22 cellular contexts compared by ENCODE assay signal in the genomic region with DNA sequence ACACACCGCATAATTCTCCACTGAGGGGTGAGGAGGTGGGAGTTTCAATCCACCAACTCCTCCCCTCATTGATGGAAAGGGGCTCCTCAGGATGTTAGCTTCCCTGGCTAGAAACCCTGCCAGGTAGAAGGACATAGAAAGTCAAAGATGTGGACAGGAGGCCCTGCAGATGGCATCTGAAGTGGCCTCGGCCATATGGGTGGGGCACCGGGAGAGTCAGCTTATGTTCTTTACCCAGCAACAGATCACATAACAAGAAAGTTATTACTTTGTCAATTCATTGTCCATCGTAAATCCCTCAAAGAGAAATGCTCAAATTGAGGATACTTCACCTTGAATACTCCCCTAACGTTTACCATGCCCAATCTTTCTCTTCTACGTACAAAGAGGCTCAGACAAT.
"Had no signal": no experiment of that assay in that cellular context is flagged by ENCODE, and none has a peak within 500 bp of the region (broad histone marks: within the 10 kb centered on the region; RNA-seq: fewer than 3 reads in every experiment).

No MANE protein-coding gene starts in this region.

- H3K27me3 Mint-ChIP-seq: activated B cell treated with CpG ODN at 0.5 μM for 24 hours; activated CD4-positive, alpha-beta T cell treated with anti-CD3 and anti-CD28 coated beads for 36 hours; activated naive CD8-positive, alpha-beta T cell; naive thymus-derived CD4-positive, alpha-beta T cell; progenitor cell of endocrine pancreas; stimulated activated naive B cell treated with anti-CD40 and anti-IgM and Interleukin-4, amounts not matched to agents 10 μg/mL and 1 μg/mL and 100 μg/mL, for 72 hours had no signal

- H3K4me3 Mint-ChIP-seq: activated B cell treated with CpG ODN at 0.5 μM for 24 hours; activated CD4-positive, alpha-beta T cell treated with anti-CD3 and anti-CD28 coated beads for 36 hours; activated naive CD8-positive, alpha-beta T cell; naive thymus-derived CD4-positive, alpha-beta T cell; stimulated activated naive B cell treated with anti-CD40 and anti-IgM and Interleukin-4, amounts not matched to agents 10 μg/mL and 1 μg/mL and 100 μg/mL, for 72 hours had no signal

- H3K27me3 ChIP-seq: foreskin keratinocyte, sigmoid colon had no signal

- H3K27ac ChIP-seq: foreskin keratinocyte, sigmoid colon had no signal

- ATAC-seq: activated CD4-positive, alpha-beta T cell treated with anti-CD3 and anti-CD28 coated beads for 36 hours; foreskin keratinocyte; left lobe of liver; naive thymus-derived CD4-positive, alpha-beta T cell; stimulated activated naive B cell treated with anti-CD40 and anti-IgM and Interleukin-4, amounts not matched to agents 10 μg/mL and 1 μg/mL and 100 μg/mL, for 72 hours had no signal

- H3K36me3 Mint-ChIP-seq: stimulated activated naive B cell treated with anti-CD40 and anti-IgM and Interleukin-4, amounts not matched to agents 10 μg/mL and 1 μg/mL and 100 μg/mL, for 72 hours had no signal

- FAIRE-seq: astrocyte, keratinocyte had no signal

- DNase-seq: activated B cell treated with CpG ODN at 0.5 μM for 24 hours; activated CD4-positive, alpha-beta T cell treated with anti-CD3 and anti-CD28 coated beads for 36 hours; activated CD4-positive, alpha-beta T cell treated with anti-CD3 and anti-CD28 coated beads, Interleukin-2, amount 50 U/mL, for 4 hours; activated effector memory CD4-positive, alpha-beta T cell treated with Interleukin-2 at 50 U/mL for 16 hours; central memory CD4-positive, alpha-beta T cell; dermis blood vessel endothelial cell; effector CD8-positive, alpha-beta T cell; foreskin keratinocyte; naive thymus-derived CD4-positive, alpha-beta T cell; retina; sigmoid colon; stimulated activated CD4-positive, alpha-beta T cell treated with anti-CD3 and anti-CD28 coated beads, Interleukin-15, amount 100 ng/mL, for 24 hours; stimulated activated naive B cell treated with anti-CD40 and anti-IgM and Interleukin-4, amounts not matched to agents 10 μg/mL and 1 μg/mL and 100 μg/mL, for 72 hours; T-helper 9 cell; trophoblast cell had no signal

- H3K9me3 ChIP-seq: sigmoid colon had no signal

- H3K4me3 ChIP-seq: lung, sigmoid colon, smooth muscle cell had no signal

- H3K4me1 ChIP-seq: foreskin keratinocyte had no signal

- H3K36me3 ChIP-seq: sigmoid colon had no signal

- H3K27ac Mint-ChIP-seq: activated B cell treated with CpG ODN at 0.5 μM for 24 hours; activated CD4-positive, alpha-beta T cell treated with anti-CD3 and anti-CD28 coated beads for 36 hours; progenitor cell of endocrine pancreas had no signal

- H3K9me3 Mint-ChIP-seq: activated B cell treated with CpG ODN at 0.5 μM for 24 hours; naive thymus-derived CD4-positive, alpha-beta T cell; stimulated activated naive B cell treated with anti-CD40 and anti-IgM and Interleukin-4, amounts not matched to agents 10 μg/mL and 1 μg/mL and 100 μg/mL, for 72 hours had no signal
